9 cellular contexts compared by ENCODE assay signal in the genomic region with DNA sequence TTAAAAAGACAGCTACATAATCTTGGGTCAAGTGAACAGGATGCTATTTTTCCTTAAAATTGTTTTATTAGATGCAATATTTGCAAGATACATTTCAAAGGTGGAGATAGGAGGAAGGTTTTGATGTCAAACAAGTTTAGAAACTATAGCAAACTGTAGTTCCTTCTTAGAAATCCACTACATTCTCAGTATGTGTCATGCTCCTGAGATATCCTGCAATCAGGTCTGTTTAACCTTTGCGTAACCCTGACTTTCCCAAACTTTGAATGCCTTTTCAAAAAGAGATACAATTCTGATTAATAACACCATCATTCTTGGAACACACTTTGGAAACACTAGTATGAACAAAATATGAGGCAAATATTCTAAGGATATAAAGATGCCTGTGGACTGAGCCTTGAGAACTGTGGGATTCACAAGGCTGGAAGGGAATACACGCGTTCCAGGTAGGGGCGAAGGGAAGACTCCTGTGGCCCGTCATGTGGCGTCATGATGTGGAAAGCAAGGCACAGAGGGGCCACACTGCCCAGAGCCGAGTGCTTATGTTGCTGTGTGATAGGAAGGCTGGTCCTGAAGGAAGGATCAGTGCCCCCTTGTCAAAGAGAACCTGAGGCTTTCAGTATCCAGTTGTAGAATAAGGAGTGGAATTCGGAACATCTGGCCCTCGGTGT. TPM values are rescaled to one million over a fixed set of nuclear protein-coding genes. Genes with fewer than 3 reads are reported as not detected.
A peak's percentile ranks its signal among the peaks of the same experiment; 100 is the strongest.
DNase-seq lines count a peak whose midpoint lies in the region; ATAC-seq and TF ChIP-seq lines count a peak whose summit lies in the region.
"Had no signal": no experiment of that assay in that cellular context is flagged by ENCODE, and none has a peak within 500 bp of the region (broad histone marks: within the 10 kb centered on the region; RNA-seq: fewer than 3 reads in every experiment).

No MANE protein-coding gene starts in this region.

- peaks cover 12% of the 10 kb centered on the region for H3K27me3 ChIP-seq in endodermal cell (ENCODE audit: control insufficient read depth, insufficient read depth, low read length, poor library complexity, severe bottlenecking)

- H3K4me1 ChIP-seq in OCI-LY7 (ENCODE audit: insufficient read depth, low read length, poor library complexity, severe bottlenecking) (peaks cover 41% of the 10 kb centered on the region), endodermal cell (ENCODE audit: control insufficient read depth, insufficient read depth, low read length) (peaks cover 6% of the 10 kb centered on the region)

- H4K20me1 ChIP-seq in OCI-LY7 (ENCODE audit: insufficient read depth, low read length): no peaks in the 10 kb centered on the region

- no peak overlapping the region for H3K9ac ChIP-seq in endodermal cell (ENCODE audit: extremely low read depth, low read length, poor library complexity, severe bottlenecking)

- H3K36me3 ChIP-seq in OCI-LY7 (ENCODE audit: insufficient read depth, low read length): no peaks in the 10 kb centered on the region
- no peaks in the 10 kb centered on the region for H3K36me3 ChIP-seq in endodermal cell (ENCODE audit: control insufficient read depth, insufficient read depth, low read length)

- intact Hi-C loops in OCI-LY7 (cut with micrococcal nuclease; ENCODE audit: unreplicated experiment): loop anchor here (1.0 to 5.0 kb wide), 7 partner anchors 24 to 586 kb away; no protein-coding TSS in a partner anchor

- H3K36me3 Mint-ChIP-seq in endodermal cell (ENCODE audit: low read depth): no peaks in the 10 kb centered on the region
- H3K36me3 Mint-ChIP-seq: natural killer cell had no signal

- no peaks in the 10 kb centered on the region for H3K9me3 Mint-ChIP-seq in endodermal cell
- H3K9me3 Mint-ChIP-seq: natural killer cell had no signal

- no peak for TF ChIP-seq CTCF in OCI-LY7 (conservative IDR thresholded peaks at IDR 0.05; ENCODE audit: low read length)
- TF ChIP-seq CTCF in endodermal cell (conservative IDR thresholded peaks at IDR 0.05): no peak
- no peak for TF ChIP-seq CTCF in omental fat pad (IDR thresholded peaks at IDR 0.05)

- no peak overlapping the region for H3K4me3 Mint-ChIP-seq in endodermal cell
- H3K4me3 Mint-ChIP-seq: natural killer cell had no signal

- H2AFZ ChIP-seq in OCI-LY7 (ENCODE audit: low read length): peak overlapping the region; percentile 99

- peak; percentile 5 for ATAC-seq in omental fat pad (ENCODE audit: low FRiP score)
- ATAC-seq in HG02970 (IDR thresholded peaks at IDR 0.05; ENCODE audit: low FRiP score, unreplicated experiment): no peak
- no peak for ATAC-seq in GM19397 (IDR thresholded peaks at IDR 0.05; ENCODE audit: unreplicated experiment)

- 69 to 71% methylated on average over 7 to 9 of the region's 9 CpGs for WGBS in endodermal cell (ENCODE audit: insufficient coverage in 1 of 2, insufficient read length in 1 of 2), 2 experiments

- H3K27ac Mint-ChIP-seq in endodermal cell: peak overlapping the region; percentile 15
- H3K27ac Mint-ChIP-seq: natural killer cell had no signal

- POLR2A ChIA-PET in OCI-LY7 (lab: Charles Lee): interaction anchor here (0.5 to 2.5 kb wide), 10 partner anchors 10 to 524 kb away, joined by 3 to 15 read pairs (median 6); no protein-coding TSS in a partner anchor

- peak overlapping the region; percentile 34; the same call in 1 of the 2 replicates for H3K4me2 ChIP-seq in OCI-LY7 (ENCODE audit: low read length)

- CTCF ChIA-PET in OCI-LY7 (lab: Charles Lee; ENCODE audit: unreplicated experiment): interaction anchor here (0.7 to 3.6 kb wide), 7 partner anchors 9 to 598 kb away, joined by 3 to 18 read pairs (median 4); no protein-coding TSS in a partner anchor

- BruUV-seq in OCI-LY7 (replicated peaks; lab: Mats Ljungman, UMichigan): no TSS peak

- peaks cover 17% of the 10 kb centered on the region for H3K4me1 Mint-ChIP-seq in endodermal cell

- H3K27ac ChIP-seq in OCI-LY7 (ENCODE audit: low read depth, low read length, poor library complexity, severe bottlenecking) (no peak overlapping the region), endodermal cell (ENCODE audit: low read depth, low read length) (no peak overlapping the region)

- H3K9me3 ChIP-seq in OCI-LY7 (ENCODE audit: low read length): no peaks in the 10 kb centered on the region
- no peaks in the 10 kb centered on the region for H3K9me3 ChIP-seq in endodermal cell (ENCODE audit: control insufficient read depth, low read length)

- H3K4me3 ChIP-seq in OCI-LY7 (ENCODE audit: low read depth, low read length, poor library complexity, severe bottlenecking) (no peak overlapping the region), endodermal cell (ENCODE audit: low read length) (no peak overlapping the region)

- no peaks in the 10 kb centered on the region for H3K79me2 ChIP-seq in OCI-LY7 (ENCODE audit: insufficient read depth, low read depth, low read length)

- H3K27me3 Mint-ChIP-seq in endodermal cell (ENCODE audit: insufficient read depth): peaks cover 16% of the 10 kb centered on the region

- no peaks in the 10 kb centered on the region for H3K9me2 ChIP-seq in OCI-LY7 (ENCODE audit: insufficient read depth, low read length)

- DNase-seq in CD1c-positive myeloid dendritic cell (ENCODE audit: extremely low spot score): peak; percentile 78
- DNase-seq in OCI-LY7 (ENCODE audit: low spot score): no peak
- DNase-seq in endodermal cell: no peak
- DNase-seq in omental fat pad (ENCODE audit: low spot score): no peak
- DNase-seq in NCI-H1417 (lab: John Stamatoyannopoulos, UW): no peak
- no peak for DNase-seq in iPS-NIHi7 (ENCODE audit: extremely low spot score)

RNA-seq across cellular contexts. Expression of gene TARBP1, which starts 19.6 kb away (rescaled TPM):
- total RNA-seq in OCI-LY7 (2014; rRNA removed; shearing (Covaris generic)): 30.0 and 30.5 TPM in 2 replicates
- 49.8 and 61.7 TPM in 2 replicates for total RNA-seq in OCI-LY7 (2022)
- total RNA-seq in endodermal cell: 10 to 100 TPM; 45.3 to 62.4 TPM
- 44.1 TPM for polyA plus RNA-seq in endodermal cell (2013, experiment 1 of 2)
- polyA plus RNA-seq in endodermal cell (2013, experiment 2 of 2): 34.9 TPM
- 10 to 100 TPM; 12.1 to 26.0 (median 13.6) TPM for total RNA-seq in omental fat pad
